Comparison of ENCODE assay signal across 9 cellular contexts in the genomic region with DNA sequence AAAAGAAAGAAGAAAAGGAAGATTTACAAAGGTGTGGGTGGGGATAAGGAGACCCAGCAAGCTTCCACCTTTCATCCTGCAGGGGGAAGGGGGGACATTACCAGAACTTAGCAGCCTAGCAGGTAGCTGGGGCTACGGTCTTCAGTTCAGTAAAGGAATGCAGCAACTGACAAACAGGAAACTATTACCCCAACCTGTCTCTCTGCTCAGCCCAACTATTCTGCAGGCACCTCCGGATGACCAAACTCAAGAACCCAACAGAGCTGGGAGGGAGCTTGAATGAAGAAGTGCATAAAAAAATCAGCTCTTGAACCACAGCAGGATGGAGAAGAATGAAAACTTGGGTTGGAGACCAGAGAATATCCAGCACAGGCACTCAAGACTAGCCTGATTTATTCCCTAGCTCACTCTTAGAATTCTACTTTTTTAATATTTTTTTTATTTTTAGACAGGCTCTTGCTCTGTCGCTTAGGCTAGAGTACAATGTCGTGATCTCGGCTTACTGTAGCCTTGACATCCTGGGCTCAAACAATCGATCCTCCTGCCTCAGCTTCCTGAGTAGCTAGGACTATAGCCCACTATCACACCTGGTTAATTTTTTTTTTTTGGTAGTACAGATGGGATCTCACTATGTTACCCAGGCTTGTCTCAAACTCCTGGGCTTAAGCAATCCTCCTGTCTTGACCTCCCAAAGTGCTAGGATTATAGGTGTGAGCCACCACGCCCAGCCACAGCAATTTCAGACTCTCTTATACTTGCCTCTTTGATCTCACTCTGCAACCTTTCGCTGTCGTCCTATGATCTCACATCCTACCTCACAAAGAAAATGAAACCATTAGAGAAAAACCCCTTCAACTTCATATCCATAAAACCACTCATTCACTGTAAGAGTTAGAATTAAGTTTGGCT. TPM values are rescaled to one million over a fixed set of nuclear protein-coding genes. Genes with fewer than 3 reads are reported as not detected.
DNase-seq lines count a peak whose midpoint lies in the region; ATAC-seq and TF ChIP-seq lines count a peak whose summit lies in the region.
"Had no signal": no experiment of that assay in that cellular context is flagged by ENCODE, and none has a peak within 500 bp of the region (broad histone marks: within the 10 kb centered on the region; RNA-seq: fewer than 3 reads in every experiment).

No MANE protein-coding gene starts in this region.

- DNase-seq in GM06990 (ENCODE audit: extremely low read depth, insufficient read length) (no peak), NCI-H1694 treated with DMSO at 0.1 percent for 48 hours (lab: John Stamatoyannopoulos, UW) (no peak), middle frontal gyrus (ENCODE audit: extremely low spot score, low spot score) (no peak), hypothalamus (lab: John Stamatoyannopoulos, UW) (no peak)
- peak; percentile 71 for DNase-seq in activated naive CD4-positive, alpha-beta T cell treated with anti-CD3 and anti-CD28 coated beads, Interleukin-2, amount 10 ng/mL, durations not matched to agents 7 days and 5 days
- DNase-seq: thyroid gland had no signal

- peaks cover 4% of the 10 kb centered on the region for H3K9me3 Mint-ChIP-seq in activated naive CD4-positive, alpha-beta T cell treated with anti-CD3 and anti-CD28 coated beads, Interleukin-2, amount 10 ng/mL, durations not matched to agents 7 days and 5 days

- H3K27ac Mint-ChIP-seq in activated naive CD4-positive, alpha-beta T cell treated with anti-CD3 and anti-CD28 coated beads, Interleukin-2, amount 10 ng/mL, durations not matched to agents 7 days and 5 days: peak overlapping the region; percentile 99

- CTCF ChIA-PET in activated naive CD4-positive, alpha-beta T cell treated with anti-CD3 and anti-CD28 coated beads, Interleukin-2, amount 10 ng/mL, durations not matched to agents 7 days and 5 days (lab: Charles Lee): interaction anchor here (0.8 to 1.3 kb wide), 5 partner anchors 11 to 86 kb away, joined by 3 to 4 read pairs (median 3); no protein-coding TSS in a partner anchor

- H3K4me3 Mint-ChIP-seq in activated naive CD4-positive, alpha-beta T cell treated with anti-CD3 and anti-CD28 coated beads, Interleukin-2, amount 10 ng/mL, durations not matched to agents 7 days and 5 days: peak overlapping the region; percentile 65

- no peaks in the 10 kb centered on the region for H3K27me3 ChIP-seq in GM06990 (replicated peaks; ENCODE audit: control insufficient read depth, insufficient read depth, low read length)
- H3K27me3 ChIP-seq: thyroid gland had no signal

- peak overlapping the region; percentile 15; the same call in 1 of the 2 replicates for H3K4me3 ChIP-seq in GM06990 (replicated peaks; ENCODE audit: low read depth, low read length)
- H3K4me3 ChIP-seq: thyroid gland had no signal

- no peaks in the 10 kb centered on the region for H3K27me3 Mint-ChIP-seq in activated naive CD4-positive, alpha-beta T cell treated with anti-CD3 and anti-CD28 coated beads, Interleukin-2, amount 10 ng/mL, durations not matched to agents 7 days and 5 days

- peaks cover 65% of the 10 kb centered on the region for H3K4me1 Mint-ChIP-seq in activated naive CD4-positive, alpha-beta T cell treated with anti-CD3 and anti-CD28 coated beads, Interleukin-2, amount 10 ng/mL, durations not matched to agents 7 days and 5 days

- TF ChIP-seq CTCF in GM06990 (IDR thresholded peaks at IDR 0.05; ENCODE audit: insufficient read depth, low read length, poor library complexity, severe bottlenecking): no peak

- ATAC-seq in GM21390 (IDR thresholded peaks at IDR 0.05; ENCODE audit: unreplicated experiment) (peak; percentile 38), HG03439 (IDR thresholded peaks at IDR 0.05; ENCODE audit: unreplicated experiment) (peak; percentile 50), esophagus mucosa (no peak)

- peaks cover 14% of the 10 kb centered on the region for H3K36me3 Mint-ChIP-seq in activated naive CD4-positive, alpha-beta T cell treated with anti-CD3 and anti-CD28 coated beads, Interleukin-2, amount 10 ng/mL, durations not matched to agents 7 days and 5 days

- no peaks in the 10 kb centered on the region for H3K36me3 ChIP-seq in GM06990 (ENCODE audit: control insufficient read depth, insufficient read depth, low read length)
- H3K36me3 ChIP-seq: thyroid gland had no signal

RNA-seq across cellular contexts. Expression of a gene that starts 18.5 kb away (rescaled TPM):
- total RNA-seq in esophagus mucosa: 0.08 TPM
